Comparison of ENCODE assay signal across 1 cellular context in genomic region chr2:169221745-169222369, GRCh38.
TF ChIP-seq lines count a peak whose summit lies in the region.

No MANE protein-coding gene starts in this region.

TF ChIP-seq in GM12878, 131 proteins besides CTCF, POLR2A, EP300 and RAD21 (continued from another document):
- TF ChIP-seq BHLHE40 (IDR thresholded peaks at IDR 0.05; ENCODE audit: borderline replicate concordance in 1 of 2, low read depth in 2 of 2, low read length in 1 of 2) = no peak
- TF ChIP-seq PAX8 (IDR thresholded peaks at IDR 0.05) = no peak
- TF ChIP-seq RCOR1 (conservative IDR thresholded peaks at IDR 0.05; ENCODE audit: low read depth, low read length) = no peak
- no peak for TF ChIP-seq SUZ12 (IDR thresholded peaks at IDR 0.05; ENCODE audit: unreplicated experiment)
- no peak for TF ChIP-seq CBX3 (IDR thresholded peaks at IDR 0.05; ENCODE audit: borderline replicate concordance, low read depth)
- no peak for TF ChIP-seq GATAD2B (conservative IDR thresholded peaks at IDR 0.05; ENCODE audit: low read depth)
- no peak for TF ChIP-seq ZNF687 (IDR thresholded peaks at IDR 0.05)
- no peak for TF ChIP-seq RELA (IDR thresholded peaks at IDR 0.05; ENCODE audit: borderline replicate concordance, partially characterized antibody)
- no peak for TF ChIP-seq KAT2A (conservative IDR thresholded peaks at IDR 0.05; ENCODE audit: control insufficient read depth, low read depth, low read length)
- TF ChIP-seq NKRF (conservative IDR thresholded peaks at IDR 0.05) = no peak
